8 cellular contexts compared by ENCODE assay signal in genomic region chr7:55309040-55309991, GRCh38. TPM values are rescaled to one million over a fixed set of nuclear protein-coding genes. Genes with fewer than 3 reads are reported as not detected.
DNase-seq lines count a peak whose midpoint lies in the region; ATAC-seq and TF ChIP-seq lines count a peak whose summit lies in the region.

No MANE protein-coding gene starts in this region.

- no peaks in the 10 kb centered on the region for H3K4me1 Mint-ChIP-seq in progenitor cell of endocrine pancreas (ENCODE audit: low read depth)

- no peak for TF ChIP-seq CTCF in progenitor cell of endocrine pancreas (IDR thresholded peaks at IDR 0.05; ENCODE audit: unreplicated experiment)

- no peaks in the 10 kb centered on the region for H3K36me3 Mint-ChIP-seq in progenitor cell of endocrine pancreas (ENCODE audit: insufficient read depth)

- peak; percentile 53 for DNase-seq in activated CD4-positive, CD25-positive, alpha-beta regulatory T cell treated with anti-CD3 and anti-CD28 coated beads, Interleukin-2, amount 50 U/mL, for 16 hours (ENCODE audit: low read depth, low spot score)
- DNase-seq in iris pigment epithelial cell (ENCODE audit: low read depth) (peak; percentile 12), caudate nucleus (lab: John Stamatoyannopoulos, UW) (no peak), progenitor cell of endocrine pancreas (ENCODE audit: low spot score, unreplicated experiment) (no peak), glomerular visceral epithelial cell (ENCODE audit: extremely low spot score) (no peak), sciatic nerve (ENCODE audit: low spot score) (no peak)

- no peaks in the 10 kb centered on the region for H3K9me3 Mint-ChIP-seq in progenitor cell of endocrine pancreas (ENCODE audit: low read depth)

- no peaks in the 10 kb centered on the region for H3K27me3 Mint-ChIP-seq in progenitor cell of endocrine pancreas

- no peak overlapping the region for H3K4me3 Mint-ChIP-seq in progenitor cell of endocrine pancreas (ENCODE audit: low read depth)

- peak; percentile 94 for ATAC-seq in GM18873 (IDR thresholded peaks at IDR 0.05; ENCODE audit: low FRiP score, unreplicated experiment)
- ATAC-seq in HG02943 (IDR thresholded peaks at IDR 0.05; ENCODE audit: low read depth, unreplicated experiment), result peak; percentile 93
- no peak for ATAC-seq in sciatic nerve

- no peak overlapping the region for H3K27ac ChIP-seq in caudate nucleus (ENCODE audit: low read depth, low read length)

- intact Hi-C loops in sciatic nerve (cut with DNase I), result no loop called here

- no peak overlapping the region for H3K27ac Mint-ChIP-seq in progenitor cell of endocrine pancreas

RNA-seq across cellular contexts. Expression of gene LANCL2, which starts 55.8 kb away (rescaled TPM):
- total RNA-seq in progenitor cell of endocrine pancreas, result 21.0 and 21.6 TPM in 2 replicates
- 9.3 TPM for total RNA-seq in sciatic nerve

Comparison
In these comparisons a context has a peak if more than half of its experiments do, and no peak if none do; other contexts are left out.
1. DNase-seq: peak in activated CD4-positive, CD25-positive, alpha-beta regulatory T cell treated with anti-CD3 and anti-CD28 coated beads, Interleukin-2, amount 50 U/mL, for 16 hours (single experiment) and iris pigment epithelial cell (single experiment); none in caudate nucleus (0 of 61), progenitor cell of endocrine pancreas (single experiment), glomerular visceral epithelial cell (single experiment) and sciatic nerve (single experiment).